8 cellular contexts compared by ENCODE assay signal in genomic region chr1:157090196-157090647, GRCh38. TPM values are rescaled to one million over a fixed set of nuclear protein-coding genes. Genes with fewer than 3 reads are reported as not detected.
A peak's percentile ranks its signal among the peaks of the same experiment; 100 is the strongest.
DNase-seq lines count a peak whose midpoint lies in the region; ATAC-seq, FAIRE-seq and TF ChIP-seq lines count a peak whose summit lies in the region.

No MANE protein-coding gene starts in this region.

- peak; percentile 91 for DNase-seq in D721Med (ENCODE audit: insufficient read length, low spot score)
- DNase-seq in HT1080 (ENCODE audit: low read depth): peak; percentile 59
- peak; percentile 78 for DNase-seq in OCI-LY7 (ENCODE audit: low spot score)
- peak; percentile 98 for DNase-seq in activated CD8-positive, alpha-beta memory T cell treated with anti-CD3 and anti-CD28 coated beads, Interleukin-2, amount 50 U/mL, for 48 hours
- peak; percentile 77 for DNase-seq in epithelial cell of esophagus (ENCODE audit: low read depth)
- peak; percentile 88 for DNase-seq in mucosa of gallbladder (ENCODE audit: low spot score)
- peak; percentile 77 for DNase-seq in stimulated activated CD8-positive, alpha-beta memory T cell treated with anti-CD3 and anti-CD28 coated beads, Interleukin-4, amount 100 ng/mL, for 24 hours (ENCODE audit: low read depth)

- no peaks in the 10 kb centered on the region for H3K9me2 ChIP-seq in OCI-LY7 (ENCODE audit: insufficient read depth, low read length)

- FAIRE-seq in D721Med (lab: Jason Lieb, UNC): peak; percentile 44

- H3K79me2 ChIP-seq in OCI-LY7 (ENCODE audit: insufficient read depth, low read depth, low read length): no peaks in the 10 kb centered on the region

- BruUV-seq in OCI-LY7 (replicated peaks; lab: Mats Ljungman, UMichigan): no TSS peak

- TF ChIP-seq CTCF in D721Med (IDR thresholded peaks at IDR 0.05; ENCODE audit: insufficient read depth, missing control alignments): peak; percentile 99
- TF ChIP-seq CTCF in OCI-LY7 (conservative IDR thresholded peaks at IDR 0.05; ENCODE audit: low read length): peak; percentile 98
- TF ChIP-seq CTCF in epithelial cell of esophagus (IDR thresholded peaks at IDR 0.05; ENCODE audit: insufficient read depth, low read depth, low read length, missing control alignments): peak; percentile 94

- ATAC-seq in HG03342 (IDR thresholded peaks at IDR 0.05; ENCODE audit: unreplicated experiment): no peak

- H3K9me3 ChIP-seq in OCI-LY7 (ENCODE audit: low read length): no peaks in the 10 kb centered on the region

- H4K20me1 ChIP-seq in OCI-LY7 (ENCODE audit: insufficient read depth, low read length): 0 out of 2 replicates have a peak, but pooled peaks cover 5% of the 10 kb centered on the region

- H3K27ac ChIP-seq in OCI-LY7 (ENCODE audit: low read depth, low read length, poor library complexity, severe bottlenecking): no peak overlapping the region

- no peaks in the 10 kb centered on the region for H3K4me1 ChIP-seq in OCI-LY7 (ENCODE audit: insufficient read depth, low read length, poor library complexity, severe bottlenecking)

- intact Hi-C loops in OCI-LY7 (cut with micrococcal nuclease; ENCODE audit: unreplicated experiment): loop anchor here (1.0 kb wide), 1 partner anchor 66 kb away; no protein-coding TSS in a partner anchor

- no peak overlapping the region for H3K4me2 ChIP-seq in OCI-LY7 (ENCODE audit: low read length)

- POLR2A ChIA-PET in OCI-LY7 (lab: Charles Lee): interaction anchor here (0.7 kb wide), 1 partner anchor 9 kb away, joined by 3 read pairs; no protein-coding TSS in a partner anchor

- no peaks in the 10 kb centered on the region for H3K36me3 ChIP-seq in OCI-LY7 (ENCODE audit: insufficient read depth, low read length)

- H3K4me3 ChIP-seq in OCI-LY7 (ENCODE audit: low read depth, low read length, poor library complexity, severe bottlenecking) (no peak overlapping the region), epithelial cell of esophagus (ENCODE audit: low read length) (no peak overlapping the region)

- no peak overlapping the region for H2AFZ ChIP-seq in OCI-LY7 (ENCODE audit: low read length)

- CTCF ChIA-PET in OCI-LY7 (lab: Charles Lee; ENCODE audit: unreplicated experiment): interaction anchor here (0.6 to 0.7 kb wide), 3 partner anchors 32 to 66 kb away, joined by 3 to 5 read pairs (median 5); no protein-coding TSS in a partner anchor

RNA-seq across cellular contexts. Expression of gene ETV3L, which starts 9.4 kb away (rescaled TPM):
- not detected in 2 replicates for total RNA-seq in HT1080 (2014; rRNA removed; shearing (Covaris generic))
- not detected in 2 replicates for polyA plus RNA-seq in HT1080 (2015; cell fraction: cytosol; rRNA removed)
- polyA plus RNA-seq in HT1080 (2015; cell fraction: nucleus; rRNA removed): not detected in 2 replicates
- not detected in 2 replicates for total RNA-seq in OCI-LY7 (2014; rRNA removed; shearing (Covaris generic))
- not detected in 2 replicates for total RNA-seq in OCI-LY7 (2022)
- total RNA-seq in mucosa of gallbladder: not detected

RNA-seq across cellular contexts. Expression of gene ARHGEF11, which starts 44.7 kb away (rescaled TPM):
- 17.7 and 19.0 TPM in 2 replicates for total RNA-seq in HT1080 (2014; rRNA removed; shearing (Covaris generic))
- 9.6 and 10.6 TPM in 2 replicates for polyA plus RNA-seq in HT1080 (2015; cell fraction: cytosol; rRNA removed)
- 26.8 and 27.7 TPM in 2 replicates for polyA plus RNA-seq in HT1080 (2015; cell fraction: nucleus; rRNA removed)
- 1.5 and 1.8 TPM in 2 replicates for total RNA-seq in OCI-LY7 (2014; rRNA removed; shearing (Covaris generic))
- total RNA-seq in OCI-LY7 (2022) (3.4 and 3.8 TPM in 2 replicates), mucosa of gallbladder (40.5 TPM)

RNA-seq across cellular contexts. Expression of gene ETV3, which starts 48.0 kb away (rescaled TPM):
- total RNA-seq in HT1080 (2014; rRNA removed; shearing (Covaris generic)): 8.7 and 12.0 TPM in 2 replicates
- polyA plus RNA-seq in HT1080 (2015; cell fraction: cytosol; rRNA removed): 7.9 and 10.2 TPM in 2 replicates
- polyA plus RNA-seq in HT1080 (2015; cell fraction: nucleus; rRNA removed): 18.6 and 19.3 TPM in 2 replicates
- 11.1 and 12.0 TPM in 2 replicates for total RNA-seq in OCI-LY7 (2014; rRNA removed; shearing (Covaris generic))
- total RNA-seq in OCI-LY7 (2022) (18.3 and 20.4 TPM in 2 replicates), mucosa of gallbladder (27.0 TPM)
